In genomic region chr6:144296973-144297372, GRCh38 we compare ENCODE assay signal across 14 cellular contexts. TPM values are rescaled to one million over a fixed set of nuclear protein-coding genes. Genes with fewer than 3 reads are reported as not detected.
A peak's percentile ranks its signal among the peaks of the same experiment; 100 is the strongest.
DNase-seq lines count a peak whose midpoint lies in the region; ATAC-seq, FAIRE-seq and TF ChIP-seq lines count a peak whose summit lies in the region.
"Had no signal": no experiment of that assay in that cellular context is flagged by ENCODE, and none has a peak within 500 bp of the region (broad histone marks: within the 10 kb centered on the region; RNA-seq: fewer than 3 reads in every experiment).

No MANE protein-coding gene starts in this region.

- H2BK12ac ChIP-seq in neuronal stem cell (ENCODE audit: low read length), result no peak overlapping the region

- intact Hi-C loops in breast epithelium (cut with DNase I; ENCODE audit: low total_unique reads), result no loop called here
- intact Hi-C loops in posterior vena cava (cut with DNase I), result no loop called here

- peak overlapping the region; percentile 72 to 84 for H3K27ac ChIP-seq in breast epithelium
- peak overlapping the region; percentile 62 for H3K27ac ChIP-seq in skeletal muscle tissue (ENCODE audit: low read depth, low read length)
- H3K27ac ChIP-seq in neuronal stem cell (replicated peaks; ENCODE audit: low read length), result no peak overlapping the region
- H3K27ac ChIP-seq: GM23248 had no signal

- H3K9ac ChIP-seq in skeletal muscle tissue (ENCODE audit: low read depth in 1 of 3, low read length in 3 of 3) (no peak overlapping the region), neuronal stem cell (ENCODE audit: low read depth, low read length, poor library complexity) (no peak overlapping the region)
- H3K9ac ChIP-seq: GM23248 had no signal

- no peak overlapping the region for H2BK120ac ChIP-seq in neuronal stem cell (ENCODE audit: low read depth, low read length)

- peaks cover 2% of the 10 kb centered on the region for H3K79me1 ChIP-seq in neuronal stem cell (ENCODE audit: low read depth, low read length)

- no peaks in the 10 kb centered on the region for H3K27me3 ChIP-seq in breast epithelium
- no peaks in the 10 kb centered on the region for H3K27me3 ChIP-seq in skeletal muscle tissue (ENCODE audit: control insufficient read depth in 3 of 3, insufficient read depth in 3 of 3, low read length in 3 of 3)
- no peaks in the 10 kb centered on the region for H3K27me3 ChIP-seq in neuronal stem cell (ENCODE audit: control insufficient read depth in 3 of 3, insufficient read depth in 3 of 3, low read depth in 1 of 3, low read length in 3 of 3)

- no peak overlapping the region for H3K23ac ChIP-seq in neuronal stem cell (ENCODE audit: low read depth, low read length, poor library complexity)

- no peak overlapping the region for H2AFZ ChIP-seq in neuronal stem cell (ENCODE audit: low read length)
- H2AFZ ChIP-seq: GM23248 had no signal

- TF ChIP-seq CTCF in breast epithelium (IDR thresholded peaks at IDR 0.05), result no peak

- peak; percentile 87 for ATAC-seq in left lobe of liver
- no peak for ATAC-seq in GM21737 (IDR thresholded peaks at IDR 0.05; ENCODE audit: unreplicated experiment)
- no peak for ATAC-seq in GM21786 (IDR thresholded peaks at IDR 0.05; ENCODE audit: unreplicated experiment)
- ATAC-seq: naive thymus-derived CD8-positive, alpha-beta T cell had no signal

- DNase-seq in GM19239 (ENCODE audit: insufficient read length, low spot score), result no peak
- peak; percentile 70 to 76 for DNase-seq in breast epithelium (ENCODE audit: low spot score in 2 of 2)
- peak; percentile 74 for DNase-seq in left lobe of liver (ENCODE audit: low spot score)
- DNase-seq in neuronal stem cell (ENCODE audit: low spot score), result no peak
- DNase-seq in posterior vena cava (ENCODE audit: low spot score), result no peak
- DNase-seq: activated naive CD4-positive, alpha-beta T cell treated with anti-CD3 and anti-CD28 coated beads, Interleukin-2, amount 50 U/mL, for 16 hours; GM23248; MV-4-11; naive thymus-derived CD8-positive, alpha-beta T cell; T1000 had no signal

- no peak overlapping the region for H4K8ac ChIP-seq in neuronal stem cell (ENCODE audit: low read depth, low read length)

- no peak overlapping the region for H2BK15ac ChIP-seq in neuronal stem cell (ENCODE audit: low read length)

- H2BK5ac ChIP-seq in neuronal stem cell (ENCODE audit: low read length), result no peak overlapping the region

- no peak overlapping the region for H3K4ac ChIP-seq in neuronal stem cell (ENCODE audit: low read length)

- H2AK5ac ChIP-seq in neuronal stem cell (ENCODE audit: low read depth, low read length), result no peak overlapping the region

- WGBS in neuronal stem cell (ENCODE audit: extremely low coverage in 2 of 2, insufficient read length in 2 of 2, insufficient replicate concordance in 1 of 2), 2 donors, result no CpG with 5 or more reads among the region's 2 CpGs

- H3K36me3 ChIP-seq in breast epithelium (no peaks in the 10 kb centered on the region), skeletal muscle tissue (ENCODE audit: control insufficient read depth in 3 of 3, insufficient read depth in 3 of 3, low read length in 3 of 3) (peaks cover 0 to 6% (median 0%) of the 10 kb centered on the region in 3 donors), neuronal stem cell (replicated peaks in 1 of 2; ENCODE audit: control insufficient read depth in 2 of 2, insufficient read depth in 2 of 2, low read length in 2 of 2) (peaks cover 9 to 78% of the 10 kb centered on the region in 2 donors)

- H3K4me1 ChIP-seq in breast epithelium, result peaks cover 4 to 8% of the 10 kb centered on the region in 2 donors
- peaks cover 10 to 22% (median 19%) of the 10 kb centered on the region in 3 donors for H3K4me1 ChIP-seq in skeletal muscle tissue (ENCODE audit: control insufficient read depth in 3 of 3, insufficient read depth in 3 of 3, low read length in 3 of 3)
- no peaks in the 10 kb centered on the region for H3K4me1 ChIP-seq in neuronal stem cell (ENCODE audit: control insufficient read depth in 2 of 2, insufficient read depth in 1 of 2, low read depth in 1 of 2, low read length in 2 of 2)

- no peak overlapping the region for H4K91ac ChIP-seq in neuronal stem cell (ENCODE audit: low read depth, low read length, poor library complexity)

- peak; percentile 21 for FAIRE-seq in GM19239 (lab: Jason Lieb, UNC)
- FAIRE-seq: colon had no signal

- TF ChIP-seq POLR2A in breast epithelium (IDR thresholded peaks at IDR 0.05), result no peak

- H3K9me3 ChIP-seq in breast epithelium (no peaks in the 10 kb centered on the region), skeletal muscle tissue (ENCODE audit: control insufficient read depth in 3 of 3, low read length in 3 of 3) (no peaks in the 10 kb centered on the region), neuronal stem cell (replicated peaks in 1 of 2; ENCODE audit: control insufficient read depth in 2 of 2, insufficient read depth in 1 of 2, low read depth in 1 of 2, low read length in 2 of 2) (peaks cover 3 to 30% of the 10 kb centered on the region in 2 donors)

- no peak overlapping the region for H3K14ac ChIP-seq in neuronal stem cell (ENCODE audit: low read length)

- no peak overlapping the region for H3K4me2 ChIP-seq in neuronal stem cell (ENCODE audit: insufficient read depth, low read length, poor library complexity, severe bottlenecking)

- no peak overlapping the region for H3K4me3 ChIP-seq in breast epithelium
- H3K4me3 ChIP-seq in skeletal muscle tissue (ENCODE audit: low read length in 3 of 3), result no peak overlapping the region
- no peak overlapping the region for H3K4me3 ChIP-seq in neuronal stem cell (ENCODE audit: low read length in 2 of 2)
- H3K4me3 ChIP-seq: GM23248 had no signal

- H3K18ac ChIP-seq in neuronal stem cell (ENCODE audit: low read length), result no peak overlapping the region

RNA-seq across cellular contexts. Expression of gene UTRN, which starts 11.8 kb away (rescaled TPM):
- total RNA-seq in breast epithelium (100 to 1,000 TPM; 204 to 397 (median 263) TPM), left lobe of liver (29.2 TPM), skeletal muscle tissue (149 TPM), posterior vena cava (100 to 1,000 TPM; 215 to 229 TPM)
- 13.3 TPM for polyA plus RNA-seq in neuronal stem cell (2013, experiment 1 of 2)
- 12.3 TPM for polyA plus RNA-seq in neuronal stem cell (2013, experiment 2 of 2)

Comparison
In these comparisons a context has a peak if more than half of its experiments do, and no peak if none do; other contexts are left out.
1. DNase-seq: peak in breast epithelium (2 of 2) and left lobe of liver (single experiment); none in GM19239 (single experiment), neuronal stem cell (single experiment) and posterior vena cava (single experiment).